In the genomic region with DNA sequence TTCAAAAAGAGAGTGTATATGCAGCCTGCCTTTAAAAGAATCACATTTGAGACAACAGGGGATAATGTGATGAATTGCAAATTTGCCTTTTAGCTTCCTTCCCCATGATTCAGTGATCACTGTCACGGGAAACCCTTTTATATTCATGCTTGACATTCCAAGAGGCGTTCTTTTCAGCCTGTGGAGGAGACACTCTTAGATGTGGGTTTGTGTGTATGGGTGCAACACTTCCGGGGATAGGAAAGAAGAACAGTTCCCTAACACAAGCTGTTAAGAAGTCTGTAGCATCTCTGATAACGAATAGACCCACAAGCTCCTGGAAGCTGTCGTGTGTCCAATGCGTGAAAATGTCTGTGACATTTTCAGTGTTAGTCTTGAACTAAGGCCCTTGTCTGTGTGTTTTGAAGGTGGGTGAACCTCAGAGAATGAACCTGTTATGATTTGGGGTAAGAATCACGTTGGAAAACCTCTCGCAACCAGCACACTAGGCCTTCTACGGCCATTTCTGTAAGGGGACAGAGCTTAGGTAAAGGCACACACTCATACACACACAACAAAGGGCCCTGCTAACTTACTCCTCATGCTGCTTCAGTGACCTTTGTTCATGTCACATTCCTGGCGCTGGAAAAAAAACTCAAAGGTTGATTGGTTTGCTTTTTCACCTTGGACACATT, we compare ENCODE assay signal across 12 cellular contexts.
DNase-seq lines count a peak whose midpoint lies in the region; ATAC-seq and TF ChIP-seq lines count a peak whose summit lies in the region.
"Had no signal": no experiment of that assay in that cellular context is flagged by ENCODE, and none has a peak within 500 bp of the region (broad histone marks: within the 10 kb centered on the region; RNA-seq: fewer than 3 reads in every experiment).

No MANE protein-coding gene starts in this region.

- H3K27me3 ChIP-seq in BJ (ENCODE audit: control insufficient read depth, insufficient read depth, low read length) = no peaks in the 10 kb centered on the region

- H3K36me3 ChIP-seq in BJ (ENCODE audit: control insufficient read depth, insufficient read depth, low read length) = no peaks in the 10 kb centered on the region

- DNase-seq in BJ (ENCODE audit: low read depth) (peak; percentile 44), M059J (ENCODE audit: low read depth) (peak; percentile 15), epithelial cell of proximal tubule (ENCODE audit: low read depth) (peak; percentile 22), mucosa of gallbladder (ENCODE audit: low spot score) (peak; percentile 14), NCI-H1694 treated with DMSO at 0.1 percent for 48 hours (lab: John Stamatoyannopoulos, UW) (no peak), NCI-H1105 (lab: John Stamatoyannopoulos, UW) (no peak)
- DNase-seq in stimulated activated CD4-positive, alpha-beta T cell treated with anti-CD3 and anti-CD28 coated beads, Interleukin-1b, Interleukin-23, amount 100 ng/mL, for 48 hours = no peak
- DNase-seq: activated CD4-positive, alpha-beta T cell treated with anti-CD3 and anti-CD28 coated beads, Interleukin-2, amount 10 ng/mL, durations not matched to agents 24 days and 14 days; activated gamma-delta T cell; dermis blood vessel endothelial cell; GF-D8 had no signal

- TF ChIP-seq CTCF in BJ (IDR thresholded peaks at IDR 0.05; ENCODE audit: insufficient read depth, low read depth, low read length) (no peak), epithelial cell of proximal tubule (conservative IDR thresholded peaks at IDR 0.05; ENCODE audit: low read depth, low read length) (no peak)

- CTCF ChIA-PET in BJ (lab: Yijun Ruan, JAX) = no interaction called here

- no peak overlapping the region for H3K4me3 ChIP-seq in BJ (ENCODE audit: low read depth, low read length)
- H3K4me3 ChIP-seq in epithelial cell of proximal tubule (ENCODE audit: low read depth, low read length) = no peak overlapping the region

- POLR2A ChIA-PET in BJ (lab: Charles Lee) = no interaction called here

- no peak for ATAC-seq in HG02884 (IDR thresholded peaks at IDR 0.05; ENCODE audit: unreplicated experiment)

Comparison
In these comparisons a context has a peak if more than half of its experiments do, and no peak if none do; other contexts are left out.
1. DNase-seq: peak in BJ (single experiment), M059J (single experiment), epithelial cell of proximal tubule (single experiment) and mucosa of gallbladder (single experiment); none in stimulated activated CD4-positive, alpha-beta T cell treated with anti-CD3 and anti-CD28 coated beads, Interleukin-1b, Interleukin-23, amount 100 ng/mL, for 48 hours (single experiment), NCI-H1694 treated with DMSO at 0.1 percent for 48 hours (single experiment) and NCI-H1105 (single experiment).